ENCODE assay signal across 8 cellular contexts in the genomic region with DNA sequence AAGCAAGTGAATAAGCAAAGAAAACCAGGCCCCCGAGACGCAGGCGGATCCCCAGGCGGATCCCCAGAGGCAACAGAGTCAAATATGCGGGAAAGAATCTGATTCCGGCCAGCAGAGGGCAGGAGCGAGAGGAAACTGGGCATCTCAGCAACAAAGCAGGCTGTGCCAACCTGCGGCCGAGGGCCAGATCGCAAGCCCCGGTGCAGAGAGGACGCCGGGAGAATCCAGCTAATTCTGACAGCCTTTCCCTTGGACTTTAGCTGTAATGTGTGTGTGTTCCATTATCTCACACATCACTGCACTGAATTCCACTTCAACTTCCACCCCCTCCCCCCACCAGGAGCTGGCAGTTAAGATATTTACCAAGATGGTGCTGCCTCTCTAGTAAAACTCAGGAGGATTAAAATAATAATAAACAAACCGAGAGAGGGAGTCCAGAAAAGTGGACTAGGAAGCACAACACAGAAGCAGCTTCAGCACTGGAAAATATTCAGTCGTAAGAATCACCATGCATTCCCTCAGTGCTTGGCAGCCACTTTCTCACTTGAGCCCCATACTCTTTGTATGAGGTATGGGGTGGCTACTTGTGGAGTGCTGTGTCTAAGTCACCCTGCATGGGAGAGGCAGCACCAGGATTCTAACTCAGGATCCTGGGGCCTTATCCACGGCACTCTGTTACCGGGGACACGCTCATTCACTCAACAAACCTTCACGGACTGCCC.
DNase-seq lines count a peak whose midpoint lies in the region; ATAC-seq and TF ChIP-seq lines count a peak whose summit lies in the region.

No MANE protein-coding gene starts in this region.

- H4K20me1 ChIP-seq in KMS-11 (ENCODE audit: insufficient read depth) = no peaks in the 10 kb centered on the region

- no peak overlapping the region for H3K9ac ChIP-seq in KMS-11

- intact Hi-C loops in Panc1 (cut with micrococcal nuclease; ENCODE audit: unreplicated experiment) = no loop called here

- in situ Hi-C loops in Panc1 (cut with HindIII; ENCODE audit: low pct_unique_long_range_greater_than_20kb, low sequenced_read_pairs) = loop anchor here (25.0 kb wide), 1 partner anchor 105 kb away; no protein-coding TSS in a partner anchor

- peak; percentile 20 for DNase-seq in GF-D8 (lab: John Stamatoyannopoulos, UW)
- DNase-seq in Panc1 (ENCODE audit: low read depth, low spot score) = peak; percentile 72
- peak; percentile 61 for DNase-seq in activated T-helper 1 cell treated with Interleukin-2 at 50 U/mL for 16 hours (ENCODE audit: low read depth)
- peak; percentile 80 for DNase-seq in fibroblast of mammary gland (ENCODE audit: low read depth)
- DNase-seq in nephron progenitor cell = peak; percentile 86
- DNase-seq in stimulated activated naive CD8-positive, alpha-beta T cell treated with anti-CD3 and anti-CD28 coated beads, Interleukin-15, Interleukin-2, amounts not matched to agents 100 U/mL and 50 U/mL, for 24 hours = peak; percentile 86

- CTCF ChIA-PET in Panc1 (lab: Charles Lee) = interaction anchor here (0.6 to 2.5 kb wide), 2 partner anchors 116 to 150 kb away, joined by 5 to 22 read pairs; no protein-coding TSS in a partner anchor

- H3K27me3 ChIP-seq in KMS-11 (ENCODE audit: insufficient read depth, low read depth) (peaks cover 14% of the 10 kb centered on the region), Panc1 (ENCODE audit: control insufficient read depth, insufficient read depth, low read length) (no peaks in the 10 kb centered on the region)

- TF ChIP-seq CTCF in KMS-11 (conservative IDR thresholded peaks at IDR 0.05; ENCODE audit: low read depth, low read length) (peak; percentile 80), Panc1 (IDR thresholded peaks at IDR 0.05) (peak; percentile 95), fibroblast of mammary gland (conservative IDR thresholded peaks at IDR 0.05; ENCODE audit: control insufficient read depth, insufficient read depth, low read depth, low read length) (peak; percentile 67), nephron progenitor cell (IDR thresholded peaks at IDR 0.05) (peak; percentile 72)

- H3K36me3 Mint-ChIP-seq in nephron progenitor cell (ENCODE audit: low read depth) = peaks cover 13% of the 10 kb centered on the region

- no TSS peak for BruUV-seq in Panc1 (replicated peaks; lab: Mats Ljungman, UMichigan)

- H3K9me3 ChIP-seq in Panc1 (ENCODE audit: control insufficient read depth, insufficient read depth, low read depth, low read length) = no peaks in the 10 kb centered on the region; the same call in 1 of the 2 replicates

- H3K4me1 ChIP-seq in KMS-11 (ENCODE audit: low read depth, poor library complexity, severe bottlenecking) = peaks cover 13% of the 10 kb centered on the region
- H3K4me1 ChIP-seq in Panc1 (ENCODE audit: control insufficient read depth, insufficient read depth, low read length) = peaks cover 47% of the 10 kb centered on the region

- H3K4me1 Mint-ChIP-seq in nephron progenitor cell = peaks cover 57% of the 10 kb centered on the region

- no peak overlapping the region for H3K4me3 ChIP-seq in KMS-11 (IDR thresholded peaks at IDR 0.05; ENCODE audit: insufficient read depth, low read depth, low read length)
- peak overlapping the region in 1 of 2 experiments; percentile 23; a peak in 2 of 4 replicates for H3K4me3 ChIP-seq in Panc1 (ENCODE audit: low read depth in 2 of 2, low read length in 2 of 2)
- H3K4me3 ChIP-seq in fibroblast of mammary gland (ENCODE audit: control insufficient read depth, low read depth, low read length) = no peak overlapping the region

- H3K27me3 Mint-ChIP-seq in nephron progenitor cell (ENCODE audit: low read depth, poor library complexity) = peaks cover 15% of the 10 kb centered on the region

- H2AFZ ChIP-seq in KMS-11 (ENCODE audit: low read depth) = no peak overlapping the region

- ATAC-seq in Panc1 (peak; percentile 81), GM19035 (IDR thresholded peaks at IDR 0.05; ENCODE audit: unreplicated experiment) (no peak)
- peak; percentile 13 for ATAC-seq in stimulated activated naive CD8-positive, alpha-beta T cell treated with anti-CD3 and anti-CD28 coated beads, Interleukin-15, Interleukin-2, amounts not matched to agents 100 U/mL and 50 U/mL, for 24 hours

- no peaks in the 10 kb centered on the region for H3K79me2 ChIP-seq in KMS-11 (ENCODE audit: insufficient read depth, low read depth)

- peaks cover 28% of the 10 kb centered on the region for H3K9me3 Mint-ChIP-seq in nephron progenitor cell

- no peak overlapping the region for H3K27ac Mint-ChIP-seq in nephron progenitor cell

- H3K36me3 ChIP-seq in KMS-11 (ENCODE audit: insufficient read depth) = no peaks in the 10 kb centered on the region
- H3K36me3 ChIP-seq in Panc1 (ENCODE audit: control insufficient read depth, insufficient read depth, low read length) = no peaks in the 10 kb centered on the region

- POLR2A ChIA-PET in Panc1 (lab: Charles Lee) = interaction anchor here (0.5 to 0.8 kb wide), 4 partner anchors 76 to 419 kb away, joined by 3 to 6 read pairs (median 4); no protein-coding TSS in a partner anchor

- peak overlapping the region; percentile 43; the same call in 1 of the 2 replicates for H3K4me2 ChIP-seq in KMS-11

- H3K27ac ChIP-seq in KMS-11 (no peak overlapping the region), Panc1 (ENCODE audit: low read length) (peak overlapping the region; percentile 65)

- H3K4me3 Mint-ChIP-seq in nephron progenitor cell = no peak overlapping the region

Comparison
In these comparisons a context has a peak if more than half of its experiments do, and no peak if none do; other contexts are left out.
1. DNase-seq: peak in every context shown above with its lines; median percentile 86 in nephron progenitor cell; 86 in stimulated activated naive CD8-positive, alpha-beta T cell treated with anti-CD3 and anti-CD28 coated beads, Interleukin-15, Interleukin-2, amounts not matched to agents 100 U/mL and 50 U/mL, for 24 hours; 80 in fibroblast of mammary gland; 72 in Panc1; 61 in activated T-helper 1 cell treated with Interleukin-2 at 50 U/mL for 16 hours; 20 in GF-D8.